Comparison of ENCODE assay signal across 28 cellular contexts in the genomic region with DNA sequence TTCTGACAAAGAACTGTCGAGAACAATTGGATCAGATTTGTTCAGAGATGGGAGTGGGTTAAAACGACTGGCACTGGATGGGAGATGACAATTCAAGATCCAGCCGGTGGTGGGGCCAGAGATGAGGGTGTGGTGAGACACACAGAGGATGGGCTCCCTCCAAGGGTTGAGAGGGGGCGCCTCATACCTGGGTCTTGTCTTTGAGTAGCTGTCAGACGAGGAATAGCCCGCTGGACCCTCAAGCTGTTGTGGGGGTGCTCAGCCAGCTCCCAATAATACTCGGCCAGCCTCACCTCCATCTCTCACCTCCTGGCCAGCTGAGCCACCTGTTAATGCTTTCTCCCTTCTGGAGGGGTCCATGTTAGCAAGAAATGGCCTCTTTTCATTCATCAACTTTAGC. TPM values are rescaled to one million over a fixed set of nuclear protein-coding genes. Genes with fewer than 3 reads are reported as not detected.
DNase-seq lines count a peak whose midpoint lies in the region; ATAC-seq and TF ChIP-seq lines count a peak whose summit lies in the region.
"Had no signal": no experiment of that assay in that cellular context is flagged by ENCODE, and none has a peak within 500 bp of the region (broad histone marks: within the 10 kb centered on the region; RNA-seq: fewer than 3 reads in every experiment).

No MANE protein-coding gene starts in this region.

- H3K36me3 ChIP-seq in DOHH2 (ENCODE audit: control insufficient read depth, low read length) (peaks cover 45% of the 10 kb centered on the region), KOPT-K1 (ENCODE audit: insufficient read depth, low read length) (peaks cover 52% of the 10 kb centered on the region)
- H3K36me3 ChIP-seq: breast epithelium, lower lobe of right lung had no signal

- intact Hi-C loops in sciatic nerve (cut with DNase I): no loop called here

- peak; percentile 35 for DNase-seq in ecto neural progenitor cell (ENCODE audit: low spot score)
- DNase-seq in sciatic nerve (ENCODE audit: low spot score): peak; percentile 47
- no peak for DNase-seq in AML-193 (lab: John Stamatoyannopoulos, UW)
- no peak for DNase-seq in hepatic stellate cell (ENCODE audit: low spot score)
- DNase-seq in NCI-H524 (lab: John Stamatoyannopoulos, UW): no peak
- DNase-seq: activated CD4-positive, alpha-beta T cell treated with anti-CD3 and anti-CD28 coated beads for 36 hours; CD8-positive, alpha-beta T cell; effector memory CD8-positive, alpha-beta T cell; HFFc6; Kasumi-1; kidney glomerular epithelial cell; lower lobe of right lung; MV-4-11; NCI-H1436 treated with DMSO at 0.1 percent for 48 hours; NCI-H345; NCI-H774; right cardiac atrium; stimulated activated naive CD4-positive, alpha-beta T cell; T-helper 17 cell; testis had no signal

- H4K20me1 ChIP-seq in DOHH2 (ENCODE audit: control insufficient read depth, insufficient read depth, low read depth, low read length): no peaks in the 10 kb centered on the region

- peak overlapping the region; percentile 99 for H3K4me2 ChIP-seq in DOHH2 (ENCODE audit: low read length)

- ATAC-seq in sciatic nerve: no peak
- ATAC-seq: activated CD4-positive, alpha-beta T cell treated with anti-CD3 and anti-CD28 coated beads for 36 hours; activated naive CD4-positive, alpha-beta T cell treated with anti-CD3 and anti-CD28 coated beads, Interleukin-2, amount 50 U/mL, for 72 hours; CD8-positive, alpha-beta T cell; effector memory CD8-positive, alpha-beta T cell; lower lobe of right lung; right cardiac atrium; T-helper 17 cell had no signal

- peaks cover 86% of the 10 kb centered on the region for H3K4me1 ChIP-seq in DOHH2 (ENCODE audit: control insufficient read depth, low read length)

- 0 out of 2 replicates have a peak, but pooled peaks cover 7% of the 10 kb centered on the region for H3K9me3 ChIP-seq in DOHH2 (ENCODE audit: control insufficient read depth, insufficient read depth, low read length)
- peaks cover 23% of the 10 kb centered on the region for H3K9me3 ChIP-seq in KOPT-K1 (ENCODE audit: insufficient read depth, low read length, poor library complexity, severe bottlenecking)
- H3K9me3 ChIP-seq: lower lobe of right lung, testis had no signal

- H3K4me3 ChIP-seq in DOHH2 (ENCODE audit: low read length): peak overlapping the region; percentile 72
- H3K4me3 ChIP-seq: breast epithelium, lower lobe of right lung, testis had no signal

- TF ChIP-seq CTCF in DOHH2 (IDR thresholded peaks at IDR 0.05; ENCODE audit: low read depth, low read length, poor library complexity, severe bottlenecking): peak; percentile 39

- peak overlapping the region; percentile 99 for H3K27ac ChIP-seq in DOHH2 (ENCODE audit: low read depth, low read length)
- H3K27ac ChIP-seq in KOPT-K1 (ENCODE audit: low read depth, low read length, poor library complexity, severe bottlenecking): peak overlapping the region; percentile 85
- H3K27ac ChIP-seq: testis had no signal

- H3K9me2 ChIP-seq in DOHH2 (replicated peaks; ENCODE audit: control insufficient read depth, low read length): no peaks in the 10 kb centered on the region

- H3K79me2 ChIP-seq in DOHH2 (ENCODE audit: control insufficient read depth, low read length): peaks cover 72% of the 10 kb centered on the region

- H3K27me3 ChIP-seq in DOHH2 (ENCODE audit: control insufficient read depth, low read length): no peaks in the 10 kb centered on the region
- H3K27me3 ChIP-seq: breast epithelium, testis had no signal

- peaks cover 51% of the 10 kb centered on the region for H3F3A ChIP-seq in DOHH2 (ENCODE audit: control insufficient read depth, insufficient read depth)

RNA-seq across cellular contexts. Expression of gene INPP5D, which starts 14.0 kb away (rescaled TPM):
- 56.3 TPM for total RNA-seq in sciatic nerve

RNA-seq across cellular contexts. Expression of gene NEU2, which starts 41.6 kb away (rescaled TPM):
- not detected for total RNA-seq in sciatic nerve
- total RNA-seq: activated CD4-positive, alpha-beta T cell treated with anti-CD3 and anti-CD28 coated beads for 36 hours; activated naive CD4-positive, alpha-beta T cell treated with anti-CD3 and anti-CD28 coated beads, Interleukin-2, amount 50 U/mL, for 72 hours; breast epithelium; CD8-positive, alpha-beta T cell; fibroblast of villous mesenchyme; G401; HFFc6; lower lobe of right lung; mucosa of gallbladder; neural crest cell; right cardiac atrium; T-helper 17 cell; testis had no signal

Comparison
In these comparisons a context has a peak if more than half of its experiments do, and no peak if none do; other contexts are left out.
1. DNase-seq: peak in ecto neural progenitor cell (single experiment) and sciatic nerve (single experiment); none in AML-193 (0 of 2), hepatic stellate cell (single experiment) and NCI-H524 (0 of 2).